In genomic region chr4:184357164-184357563, GRCh38 we compare ENCODE assay signal across 28 cellular contexts.
A peak's percentile ranks its signal among the peaks of the same experiment; 100 is the strongest.
DNase-seq lines count a peak whose midpoint lies in the region; ATAC-seq and TF ChIP-seq lines count a peak whose summit lies in the region.
"Had no signal": no experiment of that assay in that cellular context is flagged by ENCODE, and none has a peak within 500 bp of the region (broad histone marks: within the 10 kb centered on the region; RNA-seq: fewer than 3 reads in every experiment).

No MANE protein-coding gene starts in this region.

- H3K4me1 ChIP-seq in BLaER1: peaks cover 52% of the 10 kb centered on the region
- H3K4me1 ChIP-seq in neutrophil (ENCODE audit: control insufficient read depth in 1 of 2, insufficient read depth in 1 of 2, low read depth in 1 of 2, low read length in 1 of 2): peaks cover 60 to 73% of the 10 kb centered on the region in 2 experiments
- H3K4me1 ChIP-seq in Caco-2: no peaks in the 10 kb centered on the region; the same call in 1 of the 2 replicates

- H3K27me3 ChIP-seq in BLaER1 (no peaks in the 10 kb centered on the region), neutrophil (no peaks in the 10 kb centered on the region), Caco-2 (replicated peaks; ENCODE audit: control insufficient read depth, insufficient read depth, low read length) (no peaks in the 10 kb centered on the region)
- H3K27me3 ChIP-seq: SJCRH30 had no signal

- no peaks in the 10 kb centered on the region for H3K4me1 Mint-ChIP-seq in Caco-2 (ENCODE audit: low read depth, unreplicated experiment)

- intact Hi-C loops in Caco-2 (cut with micrococcal nuclease; ENCODE audit: unreplicated experiment): no loop called here

- POLR2A ChIA-PET in Caco-2 (lab: Charles Lee): interaction anchor here (1.6 kb wide), 1 partner anchor 8 kb away, joined by 3 read pairs; no protein-coding TSS in a partner anchor

- no peak overlapping the region for H3K4me3 Mint-ChIP-seq in Caco-2 (ENCODE audit: unreplicated experiment)
- H3K4me3 Mint-ChIP-seq: CD8-positive, alpha-beta T cell; GM23338; HFFc6 had no signal

- TF ChIP-seq CTCF in neutrophil (IDR thresholded peaks at IDR 0.05) (no peak), Caco-2 (IDR thresholded peaks at IDR 0.05; ENCODE audit: insufficient read depth in 1 of 2, low read depth in 1 of 2, low read length in 1 of 2, severe bottlenecking in 1 of 2, unreplicated experiment in 1 of 2) (no peak)

- no peak overlapping the region for H3K9ac ChIP-seq in BLaER1

- no peak overlapping the region for H3K4me2 ChIP-seq in BLaER1
- H3K4me2 ChIP-seq: A549, GM23338, PC-9 had no signal

- no peaks in the 10 kb centered on the region for H3K27me3 Mint-ChIP-seq in Caco-2 (ENCODE audit: insufficient read depth, unreplicated experiment)

- H3K36me3 ChIP-seq in BLaER1 (no peaks in the 10 kb centered on the region), neutrophil (no peaks in the 10 kb centered on the region), Caco-2 (ENCODE audit: control insufficient read depth, insufficient read depth, low read length) (no peaks in the 10 kb centered on the region)
- H3K36me3 ChIP-seq: HAP-1, SJCRH30 had no signal

- CTCF ChIA-PET in Caco-2 (lab: Charles Lee): no interaction called here

- BruUV-seq in Caco-2 (replicated peaks; lab: Mats Ljungman, UMichigan): no TSS peak

- H4K20me1 ChIP-seq in BLaER1: no peaks in the 10 kb centered on the region

- DNase-seq in NCI-H526 treated with DMSO at 0.1 percent for 48 hours (lab: John Stamatoyannopoulos, UW) (peak; percentile 41), epithelial cell of prostate (ENCODE audit: low read depth, low spot score) (no peak), Caco-2 (no peak), NCI-H226 (no peak), hepatic stellate cell (ENCODE audit: low spot score) (no peak)
- DNase-seq: CD8-positive, alpha-beta T cell; DMS 273 treated with DMSO at 0.1 percent for 48 hours; DMS79; EL; GF-D8; HFFc6; NCI-H1092; NCI-H1417 treated with DMSO at 0.1 percent for 48 hours; NCI-H1694 treated with DMSO at 0.1 percent for 48 hours; NCI-H2081 treated with DMSO at 0.1 percent for 48 hours; NCI-H2171 treated with DMSO at 0.1 percent for 48 hours; NCI-H524; PC-9; SJCRH30 had no signal

- H3K27ac ChIP-seq in BLaER1 (peak overlapping the region; percentile 89; the same call in 1 of the 2 replicates), epithelial cell of prostate (peak overlapping the region; percentile 65), neutrophil (peak overlapping the region; percentile 94)
- H3K27ac ChIP-seq: A549, C4-2B, PC-9, SJCRH30 had no signal

- H3K9me3 ChIP-seq in BLaER1: peaks cover 13% of the 10 kb centered on the region
- H3K9me3 ChIP-seq in neutrophil: no peaks in the 10 kb centered on the region
- H3K9me3 ChIP-seq in Caco-2: no peaks in the 10 kb centered on the region
- H3K9me3 ChIP-seq: A549, HAP-1, SJCRH30 had no signal

- no peak overlapping the region for H3K27ac Mint-ChIP-seq in Caco-2 (ENCODE audit: unreplicated experiment)
- H3K27ac Mint-ChIP-seq: CD8-positive, alpha-beta T cell; GM23338; HFFc6 had no signal

- H3K36me3 Mint-ChIP-seq in Caco-2 (ENCODE audit: insufficient read depth, unreplicated experiment): no peaks in the 10 kb centered on the region
- H3K36me3 Mint-ChIP-seq: CD8-positive, alpha-beta T cell had no signal

- no peaks in the 10 kb centered on the region for H3K9me3 Mint-ChIP-seq in Caco-2 (ENCODE audit: unreplicated experiment)
- H3K9me3 Mint-ChIP-seq: GM23338, HFFc6 had no signal

- ATAC-seq in HG02798 (IDR thresholded peaks at IDR 0.05; ENCODE audit: poor library complexity, unreplicated experiment): no peak
- ATAC-seq: A549; CD8-positive, alpha-beta T cell; GM23338; Right ventricle myocardium inferior; SK-N-SH treated with all-trans-retinoic acid at 6 μM for 48 hours had no signal

- H3K4me3 ChIP-seq in BLaER1 (no peak overlapping the region), neutrophil (ENCODE audit: low read depth in 1 of 2, low read length in 1 of 2) (no peak overlapping the region), Caco-2 (ENCODE audit: low read depth, low read length) (no peak overlapping the region)
- H3K4me3 ChIP-seq: A549, GM23338, HAP-1, PC-9, SJCRH30 had no signal
